Comparison of ENCODE assay signal across 1 cellular context in the genomic region with DNA sequence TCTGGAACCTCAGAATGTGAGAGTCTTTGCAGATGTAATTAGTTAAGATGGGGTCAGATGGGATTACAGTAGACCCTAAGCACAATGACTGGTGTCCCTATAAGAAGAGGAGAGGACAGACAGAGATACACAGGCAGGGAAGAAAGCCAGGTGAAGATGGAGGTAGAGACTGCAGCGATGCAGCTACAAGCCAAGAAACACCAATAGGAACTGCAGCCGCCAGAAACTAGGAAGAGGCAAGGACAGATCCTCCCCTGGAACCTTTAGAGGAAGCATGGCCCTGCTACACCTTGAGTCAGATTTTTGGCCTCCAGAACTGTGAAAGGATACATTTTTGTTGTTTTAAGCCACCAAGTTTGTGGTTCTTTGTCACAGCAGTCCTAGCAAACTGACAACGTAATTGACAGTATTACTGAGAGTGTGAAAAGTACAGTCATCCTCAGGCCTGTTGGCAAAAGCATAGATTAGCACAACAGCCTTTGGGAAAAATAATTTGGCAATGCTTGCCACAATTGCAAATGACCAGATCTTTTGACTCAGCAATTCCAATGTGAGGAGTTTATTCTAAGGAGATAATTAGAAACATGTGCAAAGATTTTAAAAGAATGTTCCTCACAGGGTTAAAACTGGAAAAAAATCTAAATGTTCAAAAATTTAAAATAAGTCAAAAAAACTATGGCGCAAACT.
TF ChIP-seq lines count a peak whose summit lies in the region.

No MANE protein-coding gene starts in this region.

TF ChIP-seq in GM23338, 12 proteins besides CTCF, POLR2A, EP300 and RAD21 (continued from another document):
- TF ChIP-seq, protein P1, sequence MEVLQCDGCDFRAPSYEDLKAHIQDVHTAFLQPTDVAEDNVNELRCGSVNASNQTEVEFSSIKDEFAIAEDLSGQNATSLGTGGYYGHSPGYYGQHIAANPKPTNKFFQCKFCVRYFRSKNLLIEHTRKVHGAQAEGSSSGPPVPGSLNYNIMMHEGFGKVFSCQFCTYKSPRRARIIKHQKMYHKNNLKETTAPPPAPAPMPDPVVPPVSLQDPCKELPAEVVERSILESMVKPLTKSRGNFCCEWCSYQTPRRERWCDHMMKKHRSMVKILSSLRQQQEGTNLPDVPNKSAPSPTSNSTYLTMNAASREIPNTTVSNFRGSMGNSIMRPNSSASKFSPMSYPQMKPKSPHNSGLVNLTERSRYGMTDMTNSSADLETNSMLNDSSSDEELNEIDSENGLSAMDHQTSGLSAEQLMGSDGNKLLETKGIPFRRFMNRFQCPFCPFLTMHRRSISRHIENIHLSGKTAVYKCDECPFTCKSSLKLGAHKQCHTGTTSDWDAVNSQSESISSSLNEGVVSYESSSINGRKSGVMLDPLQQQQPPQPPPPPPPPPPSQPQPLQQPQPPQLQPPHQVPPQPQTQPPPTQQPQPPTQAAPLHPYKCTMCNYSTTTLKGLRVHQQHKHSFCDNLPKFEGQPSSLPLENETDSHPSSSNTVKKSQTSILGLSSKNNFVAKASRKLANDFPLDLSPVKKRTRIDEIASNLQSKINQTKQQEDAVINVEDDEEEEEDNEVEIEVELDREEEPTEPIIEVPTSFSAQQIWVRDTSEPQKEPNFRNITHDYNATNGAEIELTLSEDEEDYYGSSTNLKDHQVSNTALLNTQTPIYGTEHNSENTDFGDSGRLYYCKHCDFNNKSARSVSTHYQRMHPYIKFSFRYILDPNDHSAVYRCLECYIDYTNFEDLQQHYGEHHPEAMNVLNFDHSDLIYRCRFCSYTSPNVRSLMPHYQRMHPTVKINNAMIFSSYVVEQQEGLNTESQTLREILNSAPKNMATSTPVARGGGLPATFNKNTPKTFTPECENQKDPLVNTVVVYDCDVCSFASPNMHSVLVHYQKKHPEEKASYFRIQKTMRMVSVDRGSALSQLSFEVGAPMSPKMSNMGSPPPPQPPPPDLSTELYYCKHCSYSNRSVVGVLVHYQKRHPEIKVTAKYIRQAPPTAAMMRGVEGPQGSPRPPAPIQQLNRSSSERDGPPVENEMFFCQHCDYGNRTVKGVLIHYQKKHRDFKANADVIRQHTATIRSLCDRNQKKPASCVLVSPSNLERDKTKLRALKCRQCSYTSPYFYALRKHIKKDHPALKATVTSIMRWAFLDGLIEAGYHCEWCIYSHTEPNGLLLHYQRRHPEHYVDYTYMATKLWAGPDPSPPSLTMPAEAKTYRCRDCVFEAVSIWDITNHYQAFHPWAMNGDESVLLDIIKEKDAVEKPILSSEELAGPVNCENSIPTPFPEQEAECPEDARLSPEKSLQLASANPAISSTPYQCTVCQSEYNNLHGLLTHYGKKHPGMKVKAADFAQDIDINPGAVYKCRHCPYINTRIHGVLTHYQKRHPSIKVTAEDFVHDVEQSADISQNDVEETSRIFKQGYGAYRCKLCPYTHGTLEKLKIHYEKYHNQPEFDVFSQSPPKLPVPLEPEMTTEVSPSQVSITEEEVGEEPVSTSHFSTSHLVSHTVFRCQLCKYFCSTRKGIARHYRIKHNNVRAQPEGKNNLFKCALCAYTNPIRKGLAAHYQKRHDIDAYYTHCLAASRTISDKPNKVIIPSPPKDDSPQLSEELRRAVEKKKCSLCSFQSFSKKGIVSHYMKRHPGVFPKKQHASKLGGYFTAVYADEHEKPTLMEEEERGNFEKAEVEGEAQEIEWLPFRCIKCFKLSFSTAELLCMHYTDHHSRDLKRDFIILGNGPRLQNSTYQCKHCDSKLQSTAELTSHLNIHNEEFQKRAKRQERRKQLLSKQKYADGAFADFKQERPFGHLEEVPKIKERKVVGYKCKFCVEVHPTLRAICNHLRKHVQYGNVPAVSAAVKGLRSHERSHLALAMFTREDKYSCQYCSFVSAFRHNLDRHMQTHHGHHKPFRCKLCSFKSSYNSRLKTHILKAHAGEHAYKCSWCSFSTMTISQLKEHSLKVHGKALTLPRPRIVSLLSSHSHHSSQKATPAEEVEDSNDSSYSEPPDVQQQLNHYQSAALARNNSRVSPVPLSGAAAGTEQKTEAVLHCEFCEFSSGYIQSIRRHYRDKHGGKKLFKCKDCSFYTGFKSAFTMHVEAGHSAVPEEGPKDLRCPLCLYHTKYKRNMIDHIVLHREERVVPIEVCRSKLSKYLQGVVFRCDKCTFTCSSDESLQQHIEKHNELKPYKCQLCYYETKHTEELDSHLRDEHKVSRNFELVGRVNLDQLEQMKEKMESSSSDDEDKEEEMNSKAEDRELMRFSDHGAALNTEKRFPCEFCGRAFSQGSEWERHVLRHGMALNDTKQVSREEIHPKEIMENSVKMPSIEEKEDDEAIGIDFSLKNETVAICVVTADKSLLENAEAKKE (CRISPR knock-in tag; IDR thresholded peaks at IDR 0.05): no peak
- TF ChIP-seq STAT1 (IDR thresholded peaks at IDR 0.05; ENCODE audit: unreplicated experiment): no peak
- TF ChIP-seq REST (IDR thresholded peaks at IDR 0.05; ENCODE audit: unreplicated experiment): no peak
- TF ChIP-seq ETS1 (IDR thresholded peaks at IDR 0.05): no peak
- TF ChIP-seq EZH2phosphoT487 (IDR thresholded peaks at IDR 0.05; ENCODE audit: unreplicated experiment): no peak
- TF ChIP-seq ZNF114 (CRISPR knock-in tag; IDR thresholded peaks at IDR 0.05): no peak
- no peak for TF ChIP-seq JUNB (IDR thresholded peaks at IDR 0.05; ENCODE audit: unreplicated experiment)
